Comparison of ENCODE assay signal across 8 cellular contexts in the genomic region with DNA sequence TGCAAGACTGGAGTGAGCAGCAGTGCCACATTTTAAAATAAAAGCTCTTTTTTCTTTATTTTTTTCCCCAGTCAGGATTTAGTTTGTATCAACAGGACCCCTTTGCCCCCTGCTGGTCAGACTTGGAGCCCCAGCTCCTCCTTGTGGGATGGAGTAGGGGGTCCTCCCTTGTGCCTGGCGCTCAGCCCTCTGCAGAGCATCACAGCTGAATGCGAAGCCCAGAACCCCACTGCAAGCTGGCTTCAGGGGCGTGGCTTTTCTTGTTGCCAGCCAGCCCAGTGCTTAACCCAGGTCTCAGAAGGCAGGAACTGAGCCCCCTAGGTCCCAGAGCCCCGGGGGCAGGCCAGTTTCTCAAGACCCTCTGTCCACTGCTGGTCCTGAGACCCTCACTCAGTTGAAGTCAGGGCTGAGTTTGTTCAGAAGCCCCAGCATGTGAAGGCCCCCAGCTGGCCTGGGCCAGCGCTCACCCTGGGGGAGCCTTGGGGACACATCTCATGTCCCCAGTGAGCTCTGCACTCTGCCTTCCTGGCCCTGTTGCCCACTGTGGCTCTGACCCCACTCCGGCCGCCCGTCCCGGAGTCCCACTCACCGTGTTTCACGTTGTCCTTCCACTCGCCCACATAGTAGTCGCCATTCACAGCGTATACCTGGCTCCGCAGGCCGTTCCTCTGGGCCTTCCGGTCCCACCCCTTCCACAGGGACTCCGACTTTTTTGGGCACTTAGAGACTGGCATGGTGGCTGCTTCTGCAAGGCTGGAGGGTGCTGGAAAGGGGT. TPM values are rescaled to one million over a fixed set of nuclear protein-coding genes. Genes with fewer than 3 reads are reported as not detected.
DNase-seq lines count a peak whose midpoint lies in the region; ATAC-seq and TF ChIP-seq lines count a peak whose summit lies in the region.

No MANE protein-coding gene starts in this region.

- no peaks in the 10 kb centered on the region for H3K27me3 ChIP-seq in osteoblast (ENCODE audit: insufficient read depth, low read length)

- TF ChIP-seq CTCF in osteoblast (IDR thresholded peaks at IDR 0.05; ENCODE audit: extremely low read depth, low read depth, low read length) = peak; percentile 64

- H3K27ac ChIP-seq in osteoblast (ENCODE audit: low read depth, low read length) = no peak overlapping the region

- no peak overlapping the region for H2AFZ ChIP-seq in osteoblast (ENCODE audit: low read length)

- no peak overlapping the region for H3K4me3 ChIP-seq in osteoblast (ENCODE audit: insufficient read depth, low read length)

- no peak for ATAC-seq in HG03432 (IDR thresholded peaks at IDR 0.05; ENCODE audit: unreplicated experiment)
- no peak for ATAC-seq in GM21390 (IDR thresholded peaks at IDR 0.05; ENCODE audit: unreplicated experiment)
- ATAC-seq in GM21576 (IDR thresholded peaks at IDR 0.05; ENCODE audit: unreplicated experiment) = no peak

- no peak overlapping the region for H3K4me2 ChIP-seq in osteoblast (ENCODE audit: insufficient read depth, low read length)

- H3K4me1 ChIP-seq in osteoblast (ENCODE audit: insufficient read depth, low read length) = peaks cover 10% of the 10 kb centered on the region

- no peaks in the 10 kb centered on the region for H3K36me3 ChIP-seq in osteoblast (ENCODE audit: insufficient read depth, low read length)

- no peaks in the 10 kb centered on the region for H3K79me2 ChIP-seq in osteoblast (ENCODE audit: insufficient read depth, low read length)

- H4K20me1 ChIP-seq in osteoblast (ENCODE audit: insufficient read depth, low read length) = no peaks in the 10 kb centered on the region

- H3K9me3 ChIP-seq in osteoblast (ENCODE audit: low read depth, low read length) = no peaks in the 10 kb centered on the region

- DNase-seq in CD1c-positive myeloid dendritic cell (ENCODE audit: extremely low spot score) (peak; percentile 43), HuH-7 (ENCODE audit: low spot score) (peak; percentile 47), dermis blood vessel endothelial cell (peak; percentile 76), osteoblast (ENCODE audit: insufficient read length, low spot score, missing footprints) (peak; percentile 88)
- DNase-seq in activated CD4-positive, alpha-beta T cell treated with anti-CD3 and anti-CD28 coated beads for 4 hours = peak; percentile 64

RNA-seq across cellular contexts. Expression of a gene that starts 0.5 kb away (rescaled TPM):
- total RNA-seq in dermis blood vessel endothelial cell (0.28 TPM in 1 of 2 replicates, not detected in the other), osteoblast (0.88 and 1.4 TPM in 2 replicates)

RNA-seq across cellular contexts. Expression of a gene that starts 42.6 kb away (rescaled TPM):
- 20.3 and 35.2 TPM in 2 replicates for total RNA-seq in dermis blood vessel endothelial cell
- 7.2 and 7.7 TPM in 2 replicates for total RNA-seq in osteoblast

RNA-seq across cellular contexts. Expression of a gene that starts 43.6 kb away (rescaled TPM):
- total RNA-seq in dermis blood vessel endothelial cell = 4.9 and 6.8 TPM in 2 replicates
- total RNA-seq in osteoblast = 8.3 TPM in 2 replicates
